18 cellular contexts compared by ENCODE assay signal in the genomic region with DNA sequence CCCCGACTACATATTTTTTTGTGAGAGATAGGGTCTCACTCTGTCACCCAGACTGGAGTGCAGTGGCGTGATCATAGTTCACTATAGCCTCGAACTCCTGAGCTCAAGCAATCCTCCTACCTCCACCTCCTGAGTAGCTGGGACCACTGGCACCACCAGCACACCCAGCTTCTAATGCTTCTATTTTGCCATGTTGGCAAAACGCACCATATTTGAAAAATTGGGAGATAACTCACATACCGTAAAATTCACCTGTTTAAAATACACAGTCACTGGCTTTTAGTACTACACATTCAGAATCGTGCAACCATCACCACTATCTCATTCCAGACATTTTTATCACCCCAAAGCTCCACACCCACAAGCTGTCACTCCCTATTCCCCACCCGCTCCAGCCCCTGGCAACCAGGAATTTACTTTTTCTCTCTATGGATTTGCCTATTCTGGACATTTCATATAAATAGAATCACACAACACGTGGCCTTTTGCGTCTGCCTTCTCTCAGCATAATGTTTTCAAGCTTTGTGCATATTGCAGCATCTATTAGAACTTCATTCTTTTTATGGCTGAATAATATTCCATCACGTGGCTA. TPM values are rescaled to one million over a fixed set of nuclear protein-coding genes. Genes with fewer than 3 reads are reported as not detected.
DNase-seq lines count a peak whose midpoint lies in the region; ATAC-seq, FAIRE-seq and TF ChIP-seq lines count a peak whose summit lies in the region.
"Had no signal": no experiment of that assay in that cellular context is flagged by ENCODE, and none has a peak within 500 bp of the region (broad histone marks: within the 10 kb centered on the region; RNA-seq: fewer than 3 reads in every experiment).

No MANE protein-coding gene starts in this region.

- DNase-seq in HCEC 1CT (peak; percentile 42), astrocyte (ENCODE audit: low read depth) (peak; percentile 55), type B pancreatic cell (ENCODE audit: extremely low spot score, unreplicated experiment) (no peak), NCI-H2196 (lab: John Stamatoyannopoulos, UW; ENCODE audit: unreplicated experiment) (no peak), head of caudate nucleus (no peak)
- DNase-seq: activated CD4-positive, CD25-positive, alpha-beta regulatory T cell treated with anti-CD3 and anti-CD28 coated beads, Interleukin-2, amount 50 U/mL, for 72 hours; amniotic stem cell; CD4-positive, CD25-positive, alpha-beta regulatory T cell; colonic mucosa; DND-41; heart right ventricle; NCI-H69; stimulated activated naive B cell treated with anti-CD40 and anti-IgM and Interleukin-4, amounts not matched to agents 10 μg/mL and 1 μg/mL and 100 μg/mL, for 72 hours had no signal

- no peaks in the 10 kb centered on the region for H3K27me3 Mint-ChIP-seq in astrocyte (ENCODE audit: low read depth, unreplicated experiment)
- H3K27me3 Mint-ChIP-seq in type B pancreatic cell, result no peaks in the 10 kb centered on the region
- H3K27me3 Mint-ChIP-seq: CD4-positive, CD25-positive, alpha-beta regulatory T cell had no signal

- ATAC-seq in gastroesophageal sphincter (peak; percentile 53), HG02571 (IDR thresholded peaks at IDR 0.05; ENCODE audit: unreplicated experiment) (no peak)
- ATAC-seq: HCT116; heart right ventricle; stimulated activated naive B cell treated with anti-CD40 and anti-IgM and Interleukin-4, amounts not matched to agents 10 μg/mL and 1 μg/mL and 100 μg/mL, for 72 hours had no signal

- peaks cover 13% of the 10 kb centered on the region for H3K4me1 ChIP-seq in astrocyte (ENCODE audit: insufficient read depth, low read length)
- peaks cover 0 to 9% (median 0%) of the 10 kb centered on the region in 3 donors for H3K4me1 ChIP-seq in gastroesophageal sphincter
- H3K4me1 ChIP-seq: colonic mucosa had no signal

- H3K36me3 ChIP-seq in astrocyte (ENCODE audit: insufficient read depth, low read length), result no peaks in the 10 kb centered on the region
- H3K36me3 ChIP-seq in gastroesophageal sphincter, result peaks cover 0 to 3% of the 10 kb centered on the region in 2 donors
- H3K36me3 ChIP-seq: colonic mucosa, heart right ventricle, tibial nerve had no signal

- no peak overlapping the region for H3K27ac ChIP-seq in astrocyte (ENCODE audit: low read depth, low read length)
- H3K27ac ChIP-seq in gastroesophageal sphincter, result no peak overlapping the region
- H3K27ac ChIP-seq: colonic mucosa, heart right ventricle had no signal

- no peaks in the 10 kb centered on the region for H3K79me2 ChIP-seq in astrocyte (ENCODE audit: insufficient read depth, low read length)

- no peaks in the 10 kb centered on the region for H3K27me3 ChIP-seq in astrocyte (ENCODE audit: insufficient read depth, low read length)
- H3K27me3 ChIP-seq in gastroesophageal sphincter, result no peaks in the 10 kb centered on the region
- H3K27me3 ChIP-seq: colonic mucosa, heart right ventricle, tibial nerve had no signal

- H3K4me1 Mint-ChIP-seq in astrocyte (ENCODE audit: low read depth, unreplicated experiment) (peaks cover 9% of the 10 kb centered on the region), type B pancreatic cell (ENCODE audit: unreplicated experiment) (no peaks in the 10 kb centered on the region)
- H3K4me1 Mint-ChIP-seq: CD4-positive, CD25-positive, alpha-beta regulatory T cell; stimulated activated naive B cell treated with anti-CD40 and anti-IgM and Interleukin-4, amounts not matched to agents 10 μg/mL and 1 μg/mL and 100 μg/mL, for 72 hours had no signal

- no peak overlapping the region for H3K9ac ChIP-seq in astrocyte (ENCODE audit: low read length)

- TF ChIP-seq CTCF in astrocyte (IDR thresholded peaks at IDR 0.05; ENCODE audit: insufficient read depth, low read depth, low read length) (no peak), gastroesophageal sphincter (IDR thresholded peaks at IDR 0.05) (no peak), type B pancreatic cell (conservative IDR thresholded peaks at IDR 0.05) (no peak)

- H3K4me2 ChIP-seq in astrocyte (ENCODE audit: low read length), result no peak overlapping the region

- no peak for FAIRE-seq in astrocyte (lab: Jason Lieb, UNC)
- FAIRE-seq: keratinocyte had no signal

- H3K9me3 Mint-ChIP-seq in astrocyte (ENCODE audit: unreplicated experiment), result no peaks in the 10 kb centered on the region
- H3K9me3 Mint-ChIP-seq in type B pancreatic cell, result no peaks in the 10 kb centered on the region
- H3K9me3 Mint-ChIP-seq: CD4-positive, CD25-positive, alpha-beta regulatory T cell; stimulated activated naive B cell treated with anti-CD40 and anti-IgM and Interleukin-4, amounts not matched to agents 10 μg/mL and 1 μg/mL and 100 μg/mL, for 72 hours had no signal

- no peaks in the 10 kb centered on the region for H3K36me3 Mint-ChIP-seq in astrocyte (ENCODE audit: low read depth, unreplicated experiment)
- no peaks in the 10 kb centered on the region for H3K36me3 Mint-ChIP-seq in type B pancreatic cell
- H3K36me3 Mint-ChIP-seq: CD4-positive, CD25-positive, alpha-beta regulatory T cell; stimulated activated naive B cell treated with anti-CD40 and anti-IgM and Interleukin-4, amounts not matched to agents 10 μg/mL and 1 μg/mL and 100 μg/mL, for 72 hours had no signal

- peaks cover 2% of the 10 kb centered on the region for H3K9me3 ChIP-seq in astrocyte (ENCODE audit: insufficient read depth, low read depth, low read length)
- H3K9me3 ChIP-seq in gastroesophageal sphincter, result no peaks in the 10 kb centered on the region
- H3K9me3 ChIP-seq: colonic mucosa, heart right ventricle, tibial nerve had no signal

- intact Hi-C loops in head of caudate nucleus (cut with DNase I), result no loop called here

- no peak overlapping the region for H3K4me3 Mint-ChIP-seq in astrocyte (ENCODE audit: unreplicated experiment)
- H3K4me3 Mint-ChIP-seq in type B pancreatic cell, result peak overlapping the region; percentile 10
- H3K4me3 Mint-ChIP-seq: CD4-positive, CD25-positive, alpha-beta regulatory T cell; stimulated activated naive B cell treated with anti-CD40 and anti-IgM and Interleukin-4, amounts not matched to agents 10 μg/mL and 1 μg/mL and 100 μg/mL, for 72 hours had no signal

- H3K27ac Mint-ChIP-seq in astrocyte (ENCODE audit: unreplicated experiment), result no peak overlapping the region
- peak overlapping the region; percentile 87 for H3K27ac Mint-ChIP-seq in type B pancreatic cell
- H3K27ac Mint-ChIP-seq: CD4-positive, CD25-positive, alpha-beta regulatory T cell had no signal

- H2AFZ ChIP-seq in astrocyte (ENCODE audit: low read depth, low read length), result no peak overlapping the region

- WGBS in gastroesophageal sphincter (ENCODE audit: low coverage in 1 of 2), 2 donors, result 59 to 71% methylated on average over 7 of the region's 10 CpGs

- no peak for TF ChIP-seq EP300 in gastroesophageal sphincter (IDR thresholded peaks at IDR 0.05)

- no peak for TF ChIP-seq POLR2A in gastroesophageal sphincter (IDR thresholded peaks at IDR 0.05)

- no peaks in the 10 kb centered on the region for H4K20me1 ChIP-seq in astrocyte (ENCODE audit: insufficient read depth, low read length)

- H3K4me3 ChIP-seq in astrocyte (ENCODE audit: insufficient read depth, low read depth, low read length) (no peak overlapping the region), gastroesophageal sphincter (no peak overlapping the region)
- H3K4me3 ChIP-seq: colonic mucosa, heart right ventricle, tibial nerve had no signal

RNA-seq across cellular contexts. Expression of a gene that starts 25.0 kb away (rescaled TPM):
- total RNA-seq in astrocyte (5.8 and 12.3 TPM in 2 replicates), gastroesophageal sphincter (10 to 100 TPM; 53.7 to 82.5 (median 76.5) TPM), type B pancreatic cell (ENCODE audit: low replicate concordance) (142 and 428 TPM in 2 replicates)
- total RNA-seq: CD4-positive, CD25-positive, alpha-beta regulatory T cell had no signal

RNA-seq across cellular contexts. Expression of a gene that starts 46.2 kb away (rescaled TPM):
- total RNA-seq in astrocyte (0.12 and 0.32 TPM in 2 replicates), gastroesophageal sphincter (1 to 10 TPM in 1 of 4 donors, under 1 TPM in 3; 0.16 to 1.3 (median 0.75) TPM), type B pancreatic cell (ENCODE audit: low replicate concordance) (0.71 and 0.92 TPM in 2 replicates)

Comparison
In these comparisons a context has a peak if more than half of its experiments do, and no peak if none do; other contexts are left out.
1. DNase-seq: peak in HCEC 1CT (single experiment) and astrocyte (single experiment); none in type B pancreatic cell (single experiment), NCI-H2196 (single experiment) and head of caudate nucleus (0 of 42).